In genomic region chr1:34618381-34618780, GRCh38 we compare ENCODE assay signal across 20 cellular contexts.
DNase-seq lines count a peak whose midpoint lies in the region; ATAC-seq and TF ChIP-seq lines count a peak whose summit lies in the region.
"Had no signal": no experiment of that assay in that cellular context is flagged by ENCODE, and none has a peak within 500 bp of the region (broad histone marks: within the 10 kb centered on the region; RNA-seq: fewer than 3 reads in every experiment).

No MANE protein-coding gene starts in this region.

- H3K36me3 ChIP-seq in BLaER1 treated with 17β-estradiol and CSF1 and Interleukin-3, amounts not matched to agents 10 nM and 100 nM = no peaks in the 10 kb centered on the region
- no peaks in the 10 kb centered on the region for H3K36me3 ChIP-seq in HCT116 (ENCODE audit: control insufficient read depth in 1 of 2, insufficient read depth in 2 of 2, low read length in 2 of 2)
- H3K36me3 ChIP-seq in hepatocyte (replicated peaks; ENCODE audit: insufficient read depth, low read depth) = no peaks in the 10 kb centered on the region
- H3K36me3 ChIP-seq: BE2C, HAP-1 had no signal

- no peak for TF ChIP-seq CTCF in HCT116 (IDR thresholded peaks at IDR 0.05 in 2 of 3, conservative IDR thresholded peaks at IDR 0.05 in 1 of 3; ENCODE audit: borderline replicate concordance in 1 of 3, insufficient read depth in 1 of 3, low read depth in 2 of 3, low read length in 2 of 3)
- no peak for TF ChIP-seq CTCF in hepatocyte (IDR thresholded peaks at IDR 0.05; ENCODE audit: poor library complexity)

- H3K79me2 ChIP-seq in HCT116 (ENCODE audit: insufficient read depth, low read length) (no peaks in the 10 kb centered on the region), hepatocyte (no peaks in the 10 kb centered on the region)

- no peaks in the 10 kb centered on the region for H3K9me3 ChIP-seq in BLaER1 treated with 17β-estradiol and CSF1 and Interleukin-3, amounts not matched to agents 10 nM and 100 nM (replicated peaks in 1 of 11)
- H3K9me3 ChIP-seq in HCT116 (ENCODE audit: control insufficient read depth in 1 of 2, insufficient read depth in 1 of 2, low read depth in 1 of 2, low read length in 2 of 2) (no peaks in the 10 kb centered on the region), hepatocyte (ENCODE audit: low read depth) (no peaks in the 10 kb centered on the region)
- H3K9me3 ChIP-seq: A549, BE2C, HAP-1 had no signal

- ATAC-seq in HCT116 = no peak
- ATAC-seq: A549 had no signal

- no peak for TF ChIP-seq POLR2A in HCT116 (IDR thresholded peaks at IDR 0.05; ENCODE audit: borderline replicate concordance, extremely low read depth, insufficient read depth, insufficient read length)

- TF ChIP-seq RAD21 in HCT116 (IDR thresholded peaks at IDR 0.05; ENCODE audit: low read depth) = no peak

- no peak overlapping the region for H3K27ac ChIP-seq in BLaER1 treated with 17β-estradiol and CSF1 and Interleukin-3, amounts not matched to agents 10 nM and 100 nM
- H3K27ac ChIP-seq in HCT116 (ENCODE audit: low read depth, low read length) (no peak overlapping the region), hepatocyte (peak overlapping the region; percentile 66), caudate nucleus (ENCODE audit: low read depth, low read length) (no peak overlapping the region)
- H3K27ac ChIP-seq: A549 had no signal

- H4K20me1 ChIP-seq in BLaER1 treated with 17β-estradiol and CSF1 and Interleukin-3, amounts not matched to agents 10 nM and 100 nM = no peaks in the 10 kb centered on the region
- H4K20me1 ChIP-seq in HCT116 (ENCODE audit: insufficient read depth) (no peaks in the 10 kb centered on the region), hepatocyte (ENCODE audit: insufficient read depth, poor library complexity, severe bottlenecking) (no peaks in the 10 kb centered on the region)

- H3K4me2 ChIP-seq in BLaER1 treated with 17β-estradiol and CSF1 and Interleukin-3, amounts not matched to agents 10 nM and 100 nM = peak overlapping the region in 7 of 11 experiments; percentile 12 to 66 (median 54); a peak in 11 of 22 replicates
- H3K4me2 ChIP-seq in HCT116 (ENCODE audit: low read length) = no peak overlapping the region
- H3K4me2 ChIP-seq in hepatocyte = no peak overlapping the region
- H3K4me2 ChIP-seq: A549 had no signal

- no peaks in the 10 kb centered on the region for H3K27me3 ChIP-seq in BLaER1 treated with 17β-estradiol and CSF1 and Interleukin-3, amounts not matched to agents 10 nM and 100 nM
- H3K27me3 ChIP-seq in HCT116 (ENCODE audit: insufficient read depth, low read length) (peaks cover 79% of the 10 kb centered on the region), hepatocyte (no peaks in the 10 kb centered on the region)
- H3K27me3 ChIP-seq: BE2C had no signal

- H2AFZ ChIP-seq in HCT116 (ENCODE audit: low read depth, low read length, poor library complexity, severe bottlenecking) = no peak overlapping the region
- H2AFZ ChIP-seq in hepatocyte = no peak overlapping the region

- DNase-seq in HCT116 (ENCODE audit: low read depth, low spot score) = no peak
- peak; percentile 39 for DNase-seq in RPMI7951 (ENCODE audit: low read depth)
- no peak for DNase-seq in hepatocyte (ENCODE audit: low spot score)
- no peak for DNase-seq in middle frontal gyrus (ENCODE audit: extremely low spot score, low spot score)
- no peak for DNase-seq in NCI-H1436 treated with DMSO at 0.1 percent for 48 hours (lab: John Stamatoyannopoulos, UW)
- no peak for DNase-seq in caudate nucleus (lab: John Stamatoyannopoulos, UW)
- DNase-seq: 8988T; ACHN; AML-193; BE2C; C1 segment of cervical spinal cord; Calu3; CD4-positive, alpha-beta memory T cell; COR-L47; DMS53; GF-D8; GOT3 had no signal

- H3K4me3 ChIP-seq in BLaER1 treated with 17β-estradiol and CSF1 and Interleukin-3, amounts not matched to agents 10 nM and 100 nM = no peak overlapping the region
- H3K4me3 ChIP-seq in HCT116 (replicated peaks in 1 of 2; ENCODE audit: low read depth in 1 of 2, low read length in 2 of 2) (no peak overlapping the region), hepatocyte (no peak overlapping the region)
- H3K4me3 ChIP-seq: A549, HAP-1 had no signal

- POLR2A ChIA-PET in HCT116 (lab: Charles Lee) = no interaction called here

- no TSS peak for BruUV-seq in HCT116 (replicated peaks; lab: Mats Ljungman, UMichigan)

- intact Hi-C loops in HCT116 (cut with micrococcal nuclease) = no loop called here

- H3K9ac ChIP-seq in BLaER1 treated with 17β-estradiol and CSF1 and Interleukin-3, amounts not matched to agents 10 nM and 100 nM = no peak overlapping the region
- no peak overlapping the region for H3K9ac ChIP-seq in HCT116 (ENCODE audit: low read length)

- peaks cover 0 to 16% (median 9%) of the 10 kb centered on the region in 10 experiments; a peak in 13 of 20 replicates for H3K4me1 ChIP-seq in BLaER1 treated with 17β-estradiol and CSF1 and Interleukin-3, amounts not matched to agents 10 nM and 100 nM
- H3K4me1 ChIP-seq in HCT116 (ENCODE audit: control insufficient read depth in 1 of 2, insufficient read depth in 2 of 2, low read length in 2 of 2) (no peaks in the 10 kb centered on the region), hepatocyte (ENCODE audit: insufficient read depth) (peaks cover 3% of the 10 kb centered on the region)
- H3K4me1 ChIP-seq: A549, BE2C, HAP-1 had no signal

- WGBS in hepatocyte (ENCODE audit: low lambda C conversion rate, missing lambda C conversion rate) = 80% methylated on average over 3 of the region's 3 CpGs

- CTCF ChIA-PET in HCT116 (lab: Charles Lee) = no interaction called here

- RAD21 ChIA-PET in HCT116 (lab: Charles Lee; ENCODE audit: low non-redundant PET in 1 of 2, low total read pairs in 2 of 2, uncharacterized antibody in 2 of 2, unreplicated experiment in 2 of 2) = no interaction called here

- H3K9me2 ChIP-seq in HCT116 (ENCODE audit: insufficient read depth) = no peaks in the 10 kb centered on the region
- H3K9me2 ChIP-seq in hepatocyte (replicated peaks; ENCODE audit: insufficient read depth) = no peaks in the 10 kb centered on the region

TF ChIP-seq in HCT116, 20 proteins besides CTCF, POLR2A, EP300 and RAD21:
- TF ChIP-seq TCF7L2 (IDR thresholded peaks at IDR 0.05; ENCODE audit: borderline replicate concordance, extremely low read depth, insufficient read depth, insufficient read length) (peak; percentile 21), YY1 (IDR thresholded peaks at IDR 0.05; ENCODE audit: extremely low read depth, insufficient replicate concordance, low read depth, low read length) (no peak)

Comparison
In these comparisons a context has a peak if more than half of its experiments do, and no peak if none do; other contexts are left out.
1. H3K4me2 ChIP-seq: peak in BLaER1 treated with 17β-estradiol and CSF1 and Interleukin-3, amounts not matched to agents 10 nM and 100 nM (7 of 11); none in HCT116 (single experiment) and hepatocyte (single experiment).